Comparison of ENCODE assay signal across 8 cellular contexts in the genomic region with DNA sequence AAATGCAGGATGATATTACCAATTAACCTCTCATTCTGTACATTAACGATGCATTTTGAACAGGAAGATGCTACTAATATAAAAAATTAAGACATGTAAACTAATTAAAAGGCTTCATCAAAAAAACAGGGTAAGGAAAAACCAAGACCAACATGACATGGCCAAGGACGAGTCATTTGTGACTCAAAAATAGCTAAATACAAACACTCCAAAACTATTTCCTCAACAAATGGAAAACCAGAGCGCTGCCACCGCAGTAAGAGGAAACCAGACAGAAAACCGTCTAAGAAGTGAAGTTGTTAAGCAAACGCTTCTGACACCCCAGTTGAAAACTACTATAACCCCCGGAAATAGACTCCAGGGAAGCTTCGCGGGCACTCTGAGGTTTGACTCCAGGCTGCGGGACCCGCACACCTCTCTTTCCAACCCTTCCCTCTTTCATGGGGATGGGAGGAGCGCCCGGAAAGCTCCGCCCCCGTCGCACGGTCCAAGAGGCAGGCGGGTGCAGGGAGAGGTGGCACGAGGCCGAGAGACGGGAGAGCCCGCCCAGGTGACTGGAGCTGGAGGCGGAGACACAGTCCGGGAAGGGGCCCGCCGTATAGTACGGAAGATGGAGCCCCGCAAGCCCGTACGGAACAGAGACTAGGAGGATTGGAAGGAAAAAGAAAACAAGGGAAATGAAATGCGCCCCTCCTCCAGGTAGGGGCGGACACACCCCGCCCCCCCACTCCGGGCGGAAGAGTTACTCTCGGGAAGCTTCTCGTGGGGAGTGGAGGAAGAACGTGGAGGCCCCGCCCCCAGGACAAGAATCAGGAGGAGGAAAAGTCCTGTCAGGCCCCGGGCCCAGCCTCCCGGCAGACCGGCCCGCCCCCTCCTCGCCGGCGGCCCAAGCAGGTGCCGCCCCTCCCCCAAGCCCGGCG. TPM values are rescaled to one million over a fixed set of nuclear protein-coding genes. Genes with fewer than 3 reads are reported as not detected.
DNase-seq lines count a peak whose midpoint lies in the region; ATAC-seq and TF ChIP-seq lines count a peak whose summit lies in the region.

No MANE protein-coding gene starts in this region.

- 1 to 2% methylated on average over 34 to 39 of the region's 49 CpGs for WGBS in esophagus squamous epithelium, 2 donors

- H3K9me3 Mint-ChIP-seq in activated T-cell treated with anti-CD3 and anti-CD28 coated beads, Interleukin-2, amount 50 U/mL, for 72 hours: no peaks in the 10 kb centered on the region

- TF ChIP-seq CTCF in esophagus squamous epithelium (IDR thresholded peaks at IDR 0.05): peak in 1 of 6 experiments; percentile 5

- H3K27me3 Mint-ChIP-seq in activated T-cell treated with anti-CD3 and anti-CD28 coated beads, Interleukin-2, amount 50 U/mL, for 72 hours (ENCODE audit: low read depth): no peaks in the 10 kb centered on the region

- peaks cover 2 to 6% of the 10 kb centered on the region in 2 donors for H3K36me3 Mint-ChIP-seq in activated T-cell treated with anti-CD3 and anti-CD28 coated beads, Interleukin-2, amount 50 U/mL, for 72 hours (ENCODE audit: insufficient read depth in 2 of 2)

- H3K27ac Mint-ChIP-seq in activated T-cell treated with anti-CD3 and anti-CD28 coated beads, Interleukin-2, amount 50 U/mL, for 72 hours: peak overlapping the region; percentile 97

- H3K9me3 ChIP-seq in esophagus squamous epithelium: no peaks in the 10 kb centered on the region
- H3K9me3 ChIP-seq in muscle layer of duodenum (ENCODE audit: control insufficient read depth in 1 of 2, low read length in 2 of 2): no peaks in the 10 kb centered on the region

- TF ChIP-seq POLR2A in esophagus squamous epithelium (IDR thresholded peaks at IDR 0.05): peak in 2 of 4 donors; percentile 41 to 62

- ATAC-seq in GM21717 (IDR thresholded peaks at IDR 0.05; ENCODE audit: unreplicated experiment): peak; percentile 66
- peak; percentile 68 to 71 for ATAC-seq in activated T-cell treated with anti-CD3 and anti-CD28 coated beads, Interleukin-2, amount 50 U/mL, for 72 hours (replicated peaks in 1 of 2)

- intact Hi-C loops in esophagus squamous epithelium (cut with DNase I): loop anchor here (5.0 kb wide), 1 partner anchor 107 kb away; a partner anchor contains a TSS

- H3K27ac ChIP-seq in esophagus squamous epithelium: peak overlapping the region; percentile 95 to 100 (median 98)
- peak overlapping the region; percentile 91 for H3K27ac ChIP-seq in muscle layer of duodenum (ENCODE audit: low read length)

- peaks cover 0 to 23% (median 0%) of the 10 kb centered on the region in 3 donors for H3K36me3 ChIP-seq in esophagus squamous epithelium
- no peaks in the 10 kb centered on the region for H3K36me3 ChIP-seq in muscle layer of duodenum (ENCODE audit: control insufficient read depth in 1 of 2, insufficient read depth in 2 of 2, low read length in 2 of 2)

- DNase-seq in DMS153 (lab: John Stamatoyannopoulos, UW) (peak; percentile 71), esophagus squamous epithelium (lab: John Stamatoyannopoulos, UW) (peak; percentile 84)
- DNase-seq in Jurkat, Clone E6-1 (ENCODE audit: low read depth, low spot score): peak; percentile 84
- peak; percentile 89 to 90 for DNase-seq in activated T-cell treated with anti-CD3 and anti-CD28 coated beads, Interleukin-2, amount 50 U/mL, for 72 hours
- DNase-seq in stimulated activated CD8-positive, alpha-beta memory T cell treated with anti-CD3 and anti-CD28 coated beads, Interleukin-7, amount 100 ng/mL, for 24 hours (ENCODE audit: low read depth): peak; percentile 70

- H3K4me1 Mint-ChIP-seq in activated T-cell treated with anti-CD3 and anti-CD28 coated beads, Interleukin-2, amount 50 U/mL, for 72 hours (ENCODE audit: low read depth): peaks cover 31% of the 10 kb centered on the region

- H3K4me1 ChIP-seq in esophagus squamous epithelium: peaks cover 0 to 22% (median 9%) of the 10 kb centered on the region in 3 donors
- no peaks in the 10 kb centered on the region for H3K4me1 ChIP-seq in muscle layer of duodenum (ENCODE audit: control insufficient read depth in 1 of 2, insufficient read depth in 2 of 2, low read length in 2 of 2)

- peak overlapping the region; percentile 61 for H3K4me3 ChIP-seq in Jurkat, Clone E6-1 (ENCODE audit: low read length)
- H3K4me3 ChIP-seq in esophagus squamous epithelium (peak overlapping the region; percentile 64 to 97 (median 86)), muscle layer of duodenum (ENCODE audit: low read depth in 1 of 2, low read length in 2 of 2) (peak overlapping the region; percentile 75 to 76)

- H3K4me3 Mint-ChIP-seq in activated T-cell treated with anti-CD3 and anti-CD28 coated beads, Interleukin-2, amount 50 U/mL, for 72 hours: peak overlapping the region; percentile 100

- H3K27me3 ChIP-seq in esophagus squamous epithelium: no peaks in the 10 kb centered on the region
- H3K27me3 ChIP-seq in muscle layer of duodenum (ENCODE audit: low read depth, low read length): no peaks in the 10 kb centered on the region

TF ChIP-seq in PFSK-1, 5 proteins besides CTCF, POLR2A, EP300 and RAD21:
- TF ChIP-seq TAF1 (IDR thresholded peaks at IDR 0.05; ENCODE audit: borderline replicate concordance, insufficient read depth, low read length) (peak; percentile 58; the same call in 1 of the 2 replicates), FOXP2 (optimal IDR thresholded peaks at IDR 0.05; ENCODE audit: borderline replicate concordance, extremely low read depth, extremely low read length, insufficient read depth) (no peak), POLR2AphosphoS5 (IDR thresholded peaks at IDR 0.05; ENCODE audit: low read depth, low read length) (peak; percentile 46; the same call in 1 of the 2 replicates)

RNA-seq across cellular contexts. Expression of a gene that starts 0.7 kb away (rescaled TPM):
- 32.0 TPM for polyA plus RNA-seq in Jurkat, Clone E6-1 (2012; ENCODE audit: insufficient read depth, insufficient read length)
- 13.8 TPM for polyA plus RNA-seq in PFSK-1 (2012; ENCODE audit: insufficient read length, low read depth)
- 10 to 100 TPM; 28.2 to 32.0 TPM for total RNA-seq in activated T-cell treated with anti-CD3 and anti-CD28 coated beads, Interleukin-2, amount 50 U/mL, for 72 hours
- total RNA-seq in esophagus squamous epithelium: 10 to 100 TPM; 14.4 to 20.6 (median 16.2) TPM

RNA-seq across cellular contexts. Expression of a gene that starts 39.4 kb away (rescaled TPM):
- 8.9 TPM for polyA plus RNA-seq in Jurkat, Clone E6-1 (2012; ENCODE audit: insufficient read depth, insufficient read length)
- polyA plus RNA-seq in PFSK-1 (2012; ENCODE audit: insufficient read length, low read depth): 4.7 TPM
- 10 to 100 TPM; 32.8 to 41.7 TPM for total RNA-seq in activated T-cell treated with anti-CD3 and anti-CD28 coated beads, Interleukin-2, amount 50 U/mL, for 72 hours
- 10 to 100 TPM in 3 of 4 donors, 1 to 10 TPM in 1; 8.1 to 18.7 (median 13.4) TPM for total RNA-seq in esophagus squamous epithelium

Comparison
In these comparisons a context has a peak if more than half of its experiments do, and no peak if none do; other contexts are left out.
1. Peak in every context shown above with its lines: DNase-seq, ATAC-seq, H3K4me3 ChIP-seq and H3K27ac ChIP-seq.